Comparison of ENCODE assay signal across 1 cellular context in genomic region chr1:46983416-46983815, GRCh38.
TF ChIP-seq lines count a peak whose summit lies in the region.

No MANE protein-coding gene starts in this region.

TF ChIP-seq in GM23338, 12 proteins besides CTCF, POLR2A, EP300 and RAD21:
- TF ChIP-seq ZNF462 (CRISPR knock-in tag; IDR thresholded peaks at IDR 0.05) (no peak), EZH2phosphoT487 (IDR thresholded peaks at IDR 0.05; ENCODE audit: unreplicated experiment) (no peak), CREB1 (CRISPR knock-in tag; IDR thresholded peaks at IDR 0.05; ENCODE audit: low read depth) (no peak), ETS1 (IDR thresholded peaks at IDR 0.05) (no peak), STAT1 (IDR thresholded peaks at IDR 0.05; ENCODE audit: unreplicated experiment) (no peak), REST (IDR thresholded peaks at IDR 0.05; ENCODE audit: unreplicated experiment) (no peak), ZNF331 (CRISPR knock-in tag; IDR thresholded peaks at IDR 0.05; ENCODE audit: low read depth) (no peak)
